In genomic region chr12:120225852-120226640, GRCh38 we compare ENCODE assay signal across 1 cellular context.
TF ChIP-seq lines count a peak whose summit lies in the region.

No MANE protein-coding gene starts in this region.

TF ChIP-seq in IMR-90, 13 proteins besides CTCF, POLR2A, EP300 and RAD21 (continued from another document):
- TF ChIP-seq, protein P1, sequence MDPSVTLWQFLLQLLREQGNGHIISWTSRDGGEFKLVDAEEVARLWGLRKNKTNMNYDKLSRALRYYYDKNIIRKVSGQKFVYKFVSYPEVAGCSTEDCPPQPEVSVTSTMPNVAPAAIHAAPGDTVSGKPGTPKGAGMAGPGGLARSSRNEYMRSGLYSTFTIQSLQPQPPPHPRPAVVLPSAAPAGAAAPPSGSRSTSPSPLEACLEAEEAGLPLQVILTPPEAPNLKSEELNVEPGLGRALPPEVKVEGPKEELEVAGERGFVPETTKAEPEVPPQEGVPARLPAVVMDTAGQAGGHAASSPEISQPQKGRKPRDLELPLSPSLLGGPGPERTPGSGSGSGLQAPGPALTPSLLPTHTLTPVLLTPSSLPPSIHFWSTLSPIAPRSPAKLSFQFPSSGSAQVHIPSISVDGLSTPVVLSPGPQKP (IDR thresholded peaks at IDR 0.05; ENCODE audit: borderline replicate concordance, low read depth, low read length) = no peak
- TF ChIP-seq RCOR1 (IDR thresholded peaks at IDR 0.05; ENCODE audit: insufficient replicate concordance, low read length) (no peak), MXI1 (IDR thresholded peaks at IDR 0.05; ENCODE audit: borderline replicate concordance, low read depth, low read length) (no peak), CHD1 (IDR thresholded peaks at IDR 0.05; ENCODE audit: low read depth, low read length) (no peak), RFX5 (IDR thresholded peaks at IDR 0.05; ENCODE audit: low read depth, low read length) (no peak), MAZ (IDR thresholded peaks at IDR 0.05; ENCODE audit: borderline replicate concordance, low read depth, low read length) (no peak)
- TF ChIP-seq, protein P2, sequence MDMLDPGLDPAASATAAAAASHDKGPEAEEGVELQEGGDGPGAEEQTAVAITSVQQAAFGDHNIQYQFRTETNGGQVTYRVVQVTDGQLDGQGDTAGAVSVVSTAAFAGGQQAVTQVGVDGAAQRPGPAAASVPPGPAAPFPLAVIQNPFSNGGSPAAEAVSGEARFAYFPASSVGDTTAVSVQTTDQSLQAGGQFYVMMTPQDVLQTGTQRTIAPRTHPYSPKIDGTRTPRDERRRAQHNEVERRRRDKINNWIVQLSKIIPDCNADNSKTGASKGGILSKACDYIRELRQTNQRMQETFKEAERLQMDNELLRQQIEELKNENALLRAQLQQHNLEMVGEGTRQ (IDR thresholded peaks at IDR 0.05; ENCODE audit: low read depth, low read length) = no peak
